In the genomic region with DNA sequence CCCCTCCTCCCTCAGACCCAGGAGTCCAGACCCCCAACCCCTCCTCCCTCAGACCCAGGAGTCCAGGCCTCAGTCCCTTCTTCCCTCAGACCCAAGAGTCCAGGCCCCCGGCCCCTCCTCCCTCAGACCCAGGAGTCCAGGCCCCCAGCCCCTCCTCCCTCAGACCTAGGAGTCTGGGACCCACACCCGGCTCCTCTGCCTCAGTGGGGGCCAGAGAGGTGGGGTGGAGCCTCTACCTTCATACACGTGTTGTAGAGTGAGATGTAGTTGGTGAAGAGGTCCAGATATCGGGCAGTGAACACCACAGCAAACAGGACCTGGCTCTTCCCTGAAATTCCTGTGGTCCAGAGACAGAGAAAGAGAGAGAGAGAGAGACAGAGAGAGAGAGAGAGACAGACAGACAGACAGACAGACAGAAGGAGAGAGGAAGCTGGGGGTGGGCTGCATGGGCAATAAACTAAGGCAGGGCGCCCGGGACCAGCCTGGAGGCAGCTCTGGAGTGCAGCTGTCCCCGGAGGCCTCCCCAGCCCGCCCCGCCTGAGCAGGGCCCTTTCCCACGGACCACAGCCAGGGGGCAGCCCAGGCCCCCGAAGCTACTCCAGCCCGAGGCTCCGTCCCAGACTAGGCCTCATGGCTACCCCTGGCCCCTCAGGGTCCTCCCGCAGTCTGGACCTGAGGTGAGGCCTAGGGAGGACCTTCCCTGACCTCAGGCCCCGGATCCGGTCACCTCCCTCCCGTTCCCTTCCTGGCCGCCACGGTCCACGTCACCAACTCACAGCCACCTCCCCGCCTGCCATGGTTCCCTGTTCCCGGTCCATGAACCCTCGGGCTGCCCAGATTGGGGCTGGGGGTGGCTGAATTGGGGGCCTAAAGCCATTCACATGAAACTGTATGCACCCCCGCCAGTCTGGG, we compare ENCODE assay signal across 9 cellular contexts. TPM values are rescaled to one million over a fixed set of nuclear protein-coding genes. Genes with fewer than 3 reads are reported as not detected.
DNase-seq lines count a peak whose midpoint lies in the region; ATAC-seq lines count a peak whose summit lies in the region.
"Had no signal": no experiment of that assay in that cellular context is flagged by ENCODE, and none has a peak within 500 bp of the region (broad histone marks: within the 10 kb centered on the region; RNA-seq: fewer than 3 reads in every experiment).

No MANE protein-coding gene starts in this region.

- peak overlapping the region; percentile 83 for H3K4me2 ChIP-seq in GM23248 (ENCODE audit: unreplicated experiment)

- peaks cover 62% of the 10 kb centered on the region for H3K79me2 ChIP-seq in GM23248 (ENCODE audit: insufficient read depth)

- 1 to 2% methylated on average over 21 of the region's 24 CpGs for WGBS in GM23248 (ENCODE audit: low coverage in 1 of 2, low lambda C conversion rate in 2 of 2, missing lambda C conversion rate in 2 of 2), 2 experiments
- 3 to 5% methylated on average over 17 to 24 of the region's 24 CpGs for WGBS in esophagus, 2 donors

- peak overlapping the region; percentile 73 for H2AFZ ChIP-seq in GM23248

- H3K27me3 ChIP-seq in GM23248 (replicated peaks; ENCODE audit: insufficient read depth): peaks cover 3% of the 10 kb centered on the region; the same call in 1 of the 2 replicates
- H3K27me3 ChIP-seq in esophagus (ENCODE audit: control insufficient read depth in 1 of 2, insufficient read depth in 2 of 2, low read length in 2 of 2): peaks cover 0 to 16% of the 10 kb centered on the region in 2 donors
- peaks cover 25 to 36% of the 10 kb centered on the region in 2 donors for H3K27me3 ChIP-seq in muscle layer of colon (ENCODE audit: control insufficient read depth in 1 of 2, insufficient read depth in 2 of 2, low read length in 2 of 2)
- peaks cover 25 to 30% of the 10 kb centered on the region in 2 donors for H3K27me3 ChIP-seq in stomach smooth muscle (ENCODE audit: control insufficient read depth in 1 of 2, insufficient read depth in 2 of 2, low read length in 2 of 2)

- H3K27ac ChIP-seq in GM23248: peak overlapping the region; percentile 90
- peak overlapping the region; percentile 69 to 93 for H3K27ac ChIP-seq in esophagus (ENCODE audit: low read depth in 2 of 2, low read length in 1 of 2)
- peak overlapping the region; percentile 87 for H3K27ac ChIP-seq in muscle layer of colon (ENCODE audit: low read depth, low read length)
- H3K27ac ChIP-seq in stomach smooth muscle (ENCODE audit: low read length): peak overlapping the region; percentile 85

- no peak for ATAC-seq in GM18858 (IDR thresholded peaks at IDR 0.05; ENCODE audit: unreplicated experiment)

- H3F3A ChIP-seq in GM23248 (ENCODE audit: insufficient read depth): peaks cover 6% of the 10 kb centered on the region; the same call in 1 of the 2 replicates

- in situ Hi-C loops in GM23248 (cut with MboI): no loop called here

- H3K36me3 ChIP-seq in GM23248 (ENCODE audit: low read depth) (peaks cover 29% of the 10 kb centered on the region), esophagus (ENCODE audit: control insufficient read depth in 2 of 2, insufficient read depth in 2 of 2, low read length in 1 of 2) (peaks cover 7 to 15% of the 10 kb centered on the region in 2 donors), muscle layer of colon (ENCODE audit: insufficient read depth, low read length) (peaks cover 23% of the 10 kb centered on the region), stomach smooth muscle (ENCODE audit: control insufficient read depth in 2 of 2, insufficient read depth in 2 of 2, low read length in 2 of 2) (peaks cover 16% of the 10 kb centered on the region in 2 donors)

- no peaks in the 10 kb centered on the region for H3K9me3 ChIP-seq in GM23248 (ENCODE audit: low read depth)
- no peaks in the 10 kb centered on the region for H3K9me3 ChIP-seq in esophagus (ENCODE audit: control insufficient read depth in 2 of 2, insufficient read depth in 1 of 2, low read depth in 1 of 2, low read length in 1 of 2)
- H3K9me3 ChIP-seq in muscle layer of colon (ENCODE audit: low read length): no peaks in the 10 kb centered on the region
- H3K9me3 ChIP-seq in stomach smooth muscle (ENCODE audit: control insufficient read depth in 2 of 2, low read length in 2 of 2): no peaks in the 10 kb centered on the region

- H3K9ac ChIP-seq in GM23248 (peak overlapping the region; percentile 99), muscle layer of colon (ENCODE audit: low read length) (peak overlapping the region; percentile 100), stomach smooth muscle (ENCODE audit: low read length in 2 of 2) (peak overlapping the region; percentile 96 to 98)

- no peaks in the 10 kb centered on the region for H3K9me2 ChIP-seq in GM23248 (ENCODE audit: insufficient read depth)

- H4K20me1 ChIP-seq in GM23248 (ENCODE audit: insufficient read depth): no peaks in the 10 kb centered on the region

- peak; percentile 67 for DNase-seq in CD1c-positive myeloid dendritic cell (ENCODE audit: extremely low spot score)
- DNase-seq in GM23248: peak; percentile 84
- peak; percentile 19 for DNase-seq in NCI-H774 (lab: John Stamatoyannopoulos, UW)
- DNase-seq in activated T-cell treated with anti-CD3 and anti-CD28 coated beads, Interleukin-2, amount 50 U/mL, for 48 hours: peak; percentile 76 to 81

- H3K4me1 ChIP-seq in GM23248 (ENCODE audit: insufficient read depth) (no peaks in the 10 kb centered on the region; the same call in 1 of the 2 replicates), esophagus (ENCODE audit: control insufficient read depth in 2 of 2, insufficient read depth in 2 of 2, low read length in 1 of 2) (peaks cover 7 to 11% of the 10 kb centered on the region in 2 donors), muscle layer of colon (ENCODE audit: insufficient read depth, low read length) (peaks cover 10% of the 10 kb centered on the region), stomach smooth muscle (ENCODE audit: control insufficient read depth, insufficient read depth, low read length) (peaks cover 29% of the 10 kb centered on the region)

- H3K4me3 ChIP-seq in GM23248 (peak overlapping the region; percentile 91), esophagus (ENCODE audit: low read depth in 1 of 2, low read length in 2 of 2) (peak overlapping the region; percentile 80 to 91), muscle layer of colon (ENCODE audit: low read depth in 1 of 2, low read length in 2 of 2) (peak overlapping the region; percentile 96 to 100), stomach smooth muscle (ENCODE audit: low read length in 2 of 2) (peak overlapping the region; percentile 85 to 98)

RNA-seq across cellular contexts. Expression of a gene that starts 0.9 kb away (rescaled TPM):
- total RNA-seq in GM23248 (2014; rRNA removed; shearing (Covaris generic)): 126 and 170 TPM in 2 replicates
- polyA plus RNA-seq in GM23248 (2016; fragmentation: Nextera tagmentation; extraction: Ambion mirVana) (231 and 242 TPM in 2 replicates), esophagus (10 to 100 TPM; 62.7 to 70.2 TPM)

RNA-seq across cellular contexts. Expression of a gene that starts 3.0 kb away (rescaled TPM):
- 0.54 and 0.76 TPM in 2 replicates for total RNA-seq in GM23248 (2014; rRNA removed; shearing (Covaris generic))
- polyA plus RNA-seq in GM23248 (2016; fragmentation: Nextera tagmentation; extraction: Ambion mirVana): 0.10 and 0.22 TPM in 2 replicates
- polyA plus RNA-seq in esophagus: under 1 TPM; 0.06 to 0.08 TPM

RNA-seq across cellular contexts. Expression of a gene that starts 26.3 kb away (rescaled TPM):
- total RNA-seq in GM23248 (2014; rRNA removed; shearing (Covaris generic)): not detected in 2 replicates
- polyA plus RNA-seq in GM23248 (2016; fragmentation: Nextera tagmentation; extraction: Ambion mirVana) (not detected in 2 replicates), esophagus (not detected)
- total RNA-seq: activated CD8-positive, alpha-beta memory T cell treated with anti-CD3 and anti-CD28 coated beads for 36 hours had no signal

RNA-seq across cellular contexts. Expression of a gene that starts 26.7 kb away (rescaled TPM):
- total RNA-seq in GM23248 (2014; rRNA removed; shearing (Covaris generic)): 7.6 and 27.1 TPM in 2 replicates
- polyA plus RNA-seq in GM23248 (2016; fragmentation: Nextera tagmentation; extraction: Ambion mirVana) (8.6 and 9.9 TPM in 2 replicates), esophagus (1 to 10 TPM; 4.0 to 9.1 TPM)

RNA-seq across cellular contexts. Expression of a gene that starts 55.3 kb away (rescaled TPM):
- 36.6 and 38.7 TPM in 2 replicates for total RNA-seq in GM23248 (2014; rRNA removed; shearing (Covaris generic))
- 34.1 and 41.5 TPM in 2 replicates for polyA plus RNA-seq in GM23248 (2016; fragmentation: Nextera tagmentation; extraction: Ambion mirVana)
- 10 to 100 TPM in 1 of 2 donors, 1 to 10 TPM in 1; 6.2 to 18.1 TPM for polyA plus RNA-seq in esophagus

Comparison
In these comparisons a context has a peak if more than half of its experiments do, and no peak if none do; other contexts are left out.
1. DNase-seq: peak in every context shown above with its lines; median percentile 84 in GM23248; 78 in activated T-cell treated with anti-CD3 and anti-CD28 coated beads, Interleukin-2, amount 50 U/mL, for 48 hours; 67 in CD1c-positive myeloid dendritic cell; 19 in NCI-H774.